34 cellular contexts compared by ENCODE assay signal in genomic region chr12:89205517-89205916, GRCh38.
"Had no signal": no experiment of that assay in that cellular context is flagged by ENCODE, and none has a peak within 500 bp of the region (broad histone marks: within the 10 kb centered on the region; RNA-seq: fewer than 3 reads in every experiment).

No MANE protein-coding gene starts in this region.

- H3K27ac Mint-ChIP-seq: activated B cell treated with CpG ODN at 0.5 μM for 24 hours; activated CD8-positive, alpha-beta memory T cell treated with anti-CD3 and anti-CD28 coated beads, Interleukin-2, amount 10 ng/mL, durations not matched to agents 7 days and 5 days; activated CD8-positive, alpha-beta T cell treated with anti-CD3 and anti-CD28 coated beads, Interleukin-2, amount 10 ng/mL, durations not matched to agents 7 days and 5 days; activated naive CD4-positive, alpha-beta T cell treated with anti-CD3 and anti-CD28 coated beads for 36 hours; activated naive CD4-positive, alpha-beta T cell treated with anti-CD3 and anti-CD28 coated beads, Interleukin-2, amount 50 U/mL, for 24 hours; activated naive CD8-positive, alpha-beta T cell treated with anti-CD3 and anti-CD28 coated beads for 36 hours; activated naive CD8-positive, alpha-beta T cell treated with anti-CD3 and anti-CD28 coated beads, Interleukin-2, amount 50 U/mL, for 24 hours; activated T-helper 1 cell treated with anti-CD3 and anti-CD28 coated beads, Interleukin-12 subunit alpha, Interleukin-12 subunit beta, Interleukin-2, Interleukin-4 antibody, amounts not matched to agents 30 ng/mL and 10 ng/mL and 1 ng/mL, durations not matched to agents 14 hours and 24 hours and 36 hours; activated T-helper 2 cell treated with anti-CD3 and anti-CD28 coated beads, Interferon-gamma antibody, Interleukin-2, Interleukin-4, amounts not matched to agents 10 μg/mL and 5 μg/mL and 100 μg/mL, durations not matched to agents 14 hours and 24 hours and 36 hours; endodermal cell had no signal

- H3K4me3 Mint-ChIP-seq: activated B cell treated with CpG ODN at 0.5 μM for 24 hours; activated CD8-positive, alpha-beta memory T cell treated with anti-CD3 and anti-CD28 coated beads, Interleukin-2, amount 10 ng/mL, durations not matched to agents 7 days and 5 days; activated CD8-positive, alpha-beta T cell treated with anti-CD3 and anti-CD28 coated beads, Interleukin-2, amount 10 ng/mL, durations not matched to agents 7 days and 5 days; activated naive CD4-positive, alpha-beta T cell treated with anti-CD3 and anti-CD28 coated beads for 36 hours; activated naive CD4-positive, alpha-beta T cell treated with anti-CD3 and anti-CD28 coated beads, Interleukin-2, amount 50 U/mL, for 24 hours; activated naive CD8-positive, alpha-beta T cell treated with anti-CD3 and anti-CD28 coated beads for 36 hours; activated naive CD8-positive, alpha-beta T cell treated with anti-CD3 and anti-CD28 coated beads, Interleukin-2, amount 50 U/mL, for 24 hours; activated T-helper 1 cell treated with anti-CD3 and anti-CD28 coated beads, Interleukin-12 subunit alpha, Interleukin-12 subunit beta, Interleukin-2, Interleukin-4 antibody, amounts not matched to agents 30 ng/mL and 10 ng/mL and 1 ng/mL, durations not matched to agents 14 hours and 24 hours and 36 hours; dendritic cell treated with granulocyte-macrophage colony-stimulating factor and Interleukin-4, amounts not matched to agents 40 ng/mL and 50 ng/mL, for 4 days; endodermal cell had no signal

- DNase-seq: activated B cell treated with CpG ODN at 0.5 μM for 24 hours; activated CD4-positive, alpha-beta T cell treated with anti-CD3 and anti-CD28 coated beads for 48 hours; activated CD4-positive, alpha-beta T cell treated with anti-CD3 and anti-CD28 coated beads, Interleukin-2, amount 50 U/mL, for 1 hour; activated CD4-positive, alpha-beta T cell treated with anti-CD3 and anti-CD28 coated beads, Interleukin-2, amount 50 U/mL, for 48 hours; activated CD8-positive, alpha-beta memory T cell treated with anti-CD3 and anti-CD28 coated beads, Interleukin-2, amount 10 ng/mL, durations not matched to agents 7 days and 5 days; activated CD8-positive, alpha-beta memory T cell treated with anti-CD3 and anti-CD28 coated beads, Interleukin-2, amount 50 U/mL, for 4 hours; activated CD8-positive, alpha-beta T cell treated with anti-CD3 and anti-CD28 coated beads, Interleukin-2, amount 10 ng/mL, durations not matched to agents 7 days and 5 days; activated effector memory CD4-positive, alpha-beta T cell treated with anti-CD3 and anti-CD28 coated beads, Interleukin-2, amount 50 U/mL, for 16 hours; activated naive CD4-positive, alpha-beta T cell treated with anti-CD3 and anti-CD28 coated beads for 36 hours; activated naive CD8-positive, alpha-beta T cell treated with anti-CD3 and anti-CD28 coated beads for 36 hours; activated naive CD8-positive, alpha-beta T cell treated with anti-CD3 and anti-CD28 coated beads, Interleukin-2, amount 50 U/mL, for 24 hours; activated T-cell treated with anti-CD3 and anti-CD28 coated beads, Interleukin-2, amount 50 U/mL, for 1 hour; activated T-cell treated with anti-CD3 and anti-CD28 coated beads, Interleukin-2, amount 50 U/mL, for 48 hours; adrenal gland; amygdala; aorta; body of pancreas; central memory CD4-positive, alpha-beta T cell; cerebellar nuclear complex; colonic mucosa; dorsolateral prefrontal cortex; effector memory CD4-positive, alpha-beta T cell; endodermal cell; foreskin keratinocyte; gastrocnemius medialis; glutamatergic neuron; T-helper 2 cell; WERI-Rb-1 had no signal

- H3K27me3 Mint-ChIP-seq: activated CD8-positive, alpha-beta memory T cell treated with anti-CD3 and anti-CD28 coated beads, Interleukin-2, amount 10 ng/mL, durations not matched to agents 7 days and 5 days; activated naive CD4-positive, alpha-beta T cell treated with anti-CD3 and anti-CD28 coated beads, Interleukin-2, amount 50 U/mL, for 24 hours; activated naive CD8-positive, alpha-beta T cell treated with anti-CD3 and anti-CD28 coated beads, Interleukin-2, amount 50 U/mL, for 24 hours; dendritic cell treated with granulocyte-macrophage colony-stimulating factor and Interleukin-4, amounts not matched to agents 40 ng/mL and 50 ng/mL, for 4 days had no signal

- H3K9me3 Mint-ChIP-seq: activated B cell treated with CpG ODN at 0.5 μM for 24 hours; activated naive CD4-positive, alpha-beta T cell treated with anti-CD3 and anti-CD28 coated beads for 36 hours; activated naive CD4-positive, alpha-beta T cell treated with anti-CD3 and anti-CD28 coated beads, Interleukin-2, amount 50 U/mL, for 24 hours; activated naive CD8-positive, alpha-beta T cell treated with anti-CD3 and anti-CD28 coated beads for 36 hours; activated naive CD8-positive, alpha-beta T cell treated with anti-CD3 and anti-CD28 coated beads, Interleukin-2, amount 50 U/mL, for 24 hours; dendritic cell treated with granulocyte-macrophage colony-stimulating factor and Interleukin-4, amounts not matched to agents 40 ng/mL and 50 ng/mL, for 4 days; endodermal cell had no signal

- H3K4me3 ChIP-seq: adrenal gland, body of pancreas, colonic mucosa, dorsolateral prefrontal cortex, gastrocnemius medialis had no signal

- H3K36me3 Mint-ChIP-seq: activated naive CD4-positive, alpha-beta T cell treated with anti-CD3 and anti-CD28 coated beads, Interleukin-2, amount 50 U/mL, for 24 hours; activated naive CD8-positive, alpha-beta T cell treated with anti-CD3 and anti-CD28 coated beads for 36 hours had no signal

- H3K27me3 ChIP-seq: adrenal gland, body of pancreas, colonic mucosa, dorsolateral prefrontal cortex, foreskin keratinocyte, gastrocnemius medialis had no signal

- H3K27ac ChIP-seq: adrenal gland, body of pancreas, colonic mucosa, dorsolateral prefrontal cortex, foreskin keratinocyte, gastrocnemius medialis, WERI-Rb-1 had no signal

- H3K36me3 ChIP-seq: adrenal gland, colonic mucosa, gastrocnemius medialis, WERI-Rb-1 had no signal

- H3K9me3 ChIP-seq: adrenal gland, body of pancreas, colonic mucosa, gastrocnemius medialis had no signal

- H3K4me1 ChIP-seq: adrenal gland, body of pancreas, colonic mucosa, foreskin keratinocyte had no signal

- ATAC-seq: activated CD4-positive, CD25-positive, alpha-beta regulatory T cell treated with anti-CD3 and anti-CD28 coated beads, Interleukin-2, amount 50 U/mL, for 24 hours; activated CD8-positive, alpha-beta memory T cell treated with anti-CD3 and anti-CD28 coated beads, Interleukin-2, amount 10 ng/mL, durations not matched to agents 7 days and 5 days; activated CD8-positive, alpha-beta T cell treated with anti-CD3 and anti-CD28 coated beads, Interleukin-2, amount 10 ng/mL, durations not matched to agents 7 days and 5 days; activated naive CD8-positive, alpha-beta T cell treated with anti-CD3 and anti-CD28 coated beads, Interleukin-2, amount 50 U/mL, for 24 hours; body of pancreas; esophagus mucosa; foreskin keratinocyte; gastrocnemius medialis had no signal
